1 cellular context compared by ENCODE assay signal in genomic region chr10:111297351-111297848, GRCh38.
TF ChIP-seq lines count a peak whose summit lies in the region.

No MANE protein-coding gene starts in this region.

TF ChIP-seq in A549, 52 proteins besides CTCF, POLR2A, EP300 and RAD21 (continued from another document):
- TF ChIP-seq MAX (IDR thresholded peaks at IDR 0.05) (no peak), E2F6 (IDR thresholded peaks at IDR 0.05; ENCODE audit: borderline replicate concordance, low read depth) (no peak), HEYL (CRISPR knock-in tag; IDR thresholded peaks at IDR 0.05) (no peak), TP53 (CRISPR knock-in tag; IDR thresholded peaks at IDR 0.05) (no peak), KDM5A (IDR thresholded peaks at IDR 0.05) (no peak), NFE2L2 (conservative IDR thresholded peaks at IDR 0.05; ENCODE audit: low read length) (no peak)
TF ChIP-seq in A549: peak in this region for 0.
